Comparison of ENCODE assay signal across 14 cellular contexts in genomic region chr15:84961707-84962106, GRCh38.
"Had no signal": no experiment of that assay in that cellular context is flagged by ENCODE, and none has a peak within 500 bp of the region (broad histone marks: within the 10 kb centered on the region; RNA-seq: fewer than 3 reads in every experiment).

No MANE protein-coding gene starts in this region.

- H3K36me3 ChIP-seq: lower lobe of right lung, tibial nerve had no signal

- H3K4me1 ChIP-seq: gastrocnemius medialis, lower lobe of right lung, tibial nerve had no signal

- H3K9me3 Mint-ChIP-seq: activated CD8-positive, alpha-beta T cell treated with anti-CD3 and anti-CD28 coated beads for 36 hours; stimulated activated effector memory CD8-positive, alpha-beta T cell treated with anti-CD3 and anti-CD28 coated beads, Interleukin-12 subunit alpha, Interleukin-12 subunit beta, amount 100 ng/mL, for 72 hours had no signal

- H3K4me1 Mint-ChIP-seq: stimulated activated effector memory CD8-positive, alpha-beta T cell treated with anti-CD3 and anti-CD28 coated beads, Interleukin-12 subunit alpha, Interleukin-12 subunit beta, amount 100 ng/mL, for 72 hours had no signal

- H3K4me3 ChIP-seq: gastrocnemius medialis, lower lobe of right lung, mucosa of descending colon, tibial nerve had no signal

- H3K4me3 Mint-ChIP-seq: activated CD8-positive, alpha-beta T cell treated with anti-CD3 and anti-CD28 coated beads for 36 hours; activated naive CD8-positive, alpha-beta T cell treated with anti-CD3 and anti-CD28 coated beads, Interleukin-2, amount 10 ng/mL, durations not matched to agents 7 days and 5 days; activated T-cell treated with anti-CD3 and anti-CD28 coated beads, Interleukin-2, amount 50 U/mL, for 72 hours; naive thymus-derived CD8-positive, alpha-beta T cell; stimulated activated effector memory CD8-positive, alpha-beta T cell treated with anti-CD3 and anti-CD28 coated beads, Interleukin-12 subunit alpha, Interleukin-12 subunit beta, amount 100 ng/mL, for 72 hours had no signal

- H3K27ac Mint-ChIP-seq: activated CD8-positive, alpha-beta T cell treated with anti-CD3 and anti-CD28 coated beads for 36 hours; activated naive CD8-positive, alpha-beta T cell treated with anti-CD3 and anti-CD28 coated beads, Interleukin-2, amount 10 ng/mL, durations not matched to agents 7 days and 5 days; activated T-cell treated with anti-CD3 and anti-CD28 coated beads, Interleukin-2, amount 50 U/mL, for 72 hours; stimulated activated effector memory CD8-positive, alpha-beta T cell treated with anti-CD3 and anti-CD28 coated beads, Interleukin-12 subunit alpha, Interleukin-12 subunit beta, amount 100 ng/mL, for 72 hours had no signal

- DNase-seq: activated CD8-positive, alpha-beta memory T cell treated with anti-CD3 and anti-CD28 coated beads, Interleukin-2, amount 50 U/mL, for 4 hours; activated CD8-positive, alpha-beta T cell treated with anti-CD3 and anti-CD28 coated beads for 36 hours; activated naive CD8-positive, alpha-beta T cell treated with anti-CD3 and anti-CD28 coated beads, Interleukin-2, amount 10 ng/mL, durations not matched to agents 7 days and 5 days; activated T-cell treated with anti-CD3 and anti-CD28 coated beads, Interleukin-2, amount 50 U/mL, for 72 hours; aorta; gastrocnemius medialis; lower lobe of right lung; mucosa of descending colon; naive thymus-derived CD8-positive, alpha-beta T cell; right cardiac atrium; SW 1271 had no signal

- H3K9me3 ChIP-seq: gastrocnemius medialis, lower lobe of right lung, mucosa of descending colon had no signal

- H3K27me3 Mint-ChIP-seq: progenitor cell of endocrine pancreas had no signal

- H3K27ac ChIP-seq: gastrocnemius medialis, lower lobe of right lung, tibial nerve had no signal

- H3K27me3 ChIP-seq: gastrocnemius medialis, tibial nerve had no signal

- H3K36me3 Mint-ChIP-seq: naive thymus-derived CD8-positive, alpha-beta T cell had no signal

- ATAC-seq: activated CD8-positive, alpha-beta T cell treated with anti-CD3 and anti-CD28 coated beads for 36 hours; activated T-cell treated with anti-CD3 and anti-CD28 coated beads, Interleukin-2, amount 50 U/mL, for 72 hours; gastrocnemius medialis; lower lobe of right lung; mucosa of descending colon; naive thymus-derived CD8-positive, alpha-beta T cell; right cardiac atrium; stimulated activated effector memory CD8-positive, alpha-beta T cell treated with anti-CD3 and anti-CD28 coated beads, Interleukin-12 subunit alpha, Interleukin-12 subunit beta, amount 100 ng/mL, for 72 hours had no signal
